Comparison of ENCODE assay signal across 8 cellular contexts in genomic region chr22:20982563-20982882, GRCh38. TPM values are rescaled to one million over a fixed set of nuclear protein-coding genes. Genes with fewer than 3 reads are reported as not detected.
DNase-seq lines count a peak whose midpoint lies in the region; ATAC-seq and TF ChIP-seq lines count a peak whose summit lies in the region.

No MANE protein-coding gene starts in this region.

- TF ChIP-seq CTCF in BE2C (IDR thresholded peaks at IDR 0.05; ENCODE audit: low read depth, low read length) = no peak
- TF ChIP-seq CTCF in GM20000 (IDR thresholded peaks at IDR 0.05; ENCODE audit: extremely low read depth, missing control alignments) = no peak

- peak overlapping the region; percentile 95 for H3K27ac Mint-ChIP-seq in activated CD8-positive, alpha-beta T cell treated with anti-CD3 and anti-CD28 coated beads, Interleukin-2, amount 10 ng/mL, durations not matched to agents 7 days and 5 days

- peaks cover 2% of the 10 kb centered on the region for H3K27me3 Mint-ChIP-seq in activated CD8-positive, alpha-beta T cell treated with anti-CD3 and anti-CD28 coated beads, Interleukin-2, amount 10 ng/mL, durations not matched to agents 7 days and 5 days (ENCODE audit: low read depth)

- POLR2A ChIA-PET in activated CD8-positive, alpha-beta T cell treated with anti-CD3 and anti-CD28 coated beads, Interleukin-2, amount 10 ng/mL, durations not matched to agents 7 days and 5 days (lab: Charles Lee) = interaction anchor here (0.6 to 4.2 kb wide), 5 partner anchors 14 to 62 kb away, joined by 3 to 17 read pairs (median 3); partner anchors contain the start of gene THAP7

- H3K4me1 Mint-ChIP-seq in activated CD8-positive, alpha-beta T cell treated with anti-CD3 and anti-CD28 coated beads, Interleukin-2, amount 10 ng/mL, durations not matched to agents 7 days and 5 days (ENCODE audit: low read depth) = peaks cover 38% of the 10 kb centered on the region

- H3K4me1 ChIP-seq in BE2C (no peaks in the 10 kb centered on the region), iPS-15b (ENCODE audit: control insufficient read depth, insufficient read depth, low read length) (peaks cover 17% of the 10 kb centered on the region), stomach smooth muscle (ENCODE audit: control insufficient read depth, insufficient read depth, low read length) (peaks cover 40% of the 10 kb centered on the region)

- H3K9ac ChIP-seq in iPS-15b (ENCODE audit: low read depth, low read length) (peak overlapping the region; percentile 89), stomach smooth muscle (ENCODE audit: low read length in 2 of 2) (peak overlapping the region; percentile 93 to 98)

- H3K9me3 Mint-ChIP-seq in activated CD8-positive, alpha-beta T cell treated with anti-CD3 and anti-CD28 coated beads, Interleukin-2, amount 10 ng/mL, durations not matched to agents 7 days and 5 days (ENCODE audit: insufficient read depth) = peaks cover 11% of the 10 kb centered on the region

- peak; percentile 17 for ATAC-seq in HG02571 (IDR thresholded peaks at IDR 0.05; ENCODE audit: unreplicated experiment)
- peak; percentile 11 for ATAC-seq in activated CD8-positive, alpha-beta T cell treated with anti-CD3 and anti-CD28 coated beads, Interleukin-2, amount 10 ng/mL, durations not matched to agents 7 days and 5 days

- H3K27me3 ChIP-seq in BE2C (no peaks in the 10 kb centered on the region), iPS-15b (ENCODE audit: control insufficient read depth, insufficient read depth, low read length) (peaks cover 37% of the 10 kb centered on the region), stomach smooth muscle (ENCODE audit: control insufficient read depth in 1 of 2, insufficient read depth in 2 of 2, low read length in 2 of 2) (no peaks in the 10 kb centered on the region)

- H3K36me3 Mint-ChIP-seq in activated CD8-positive, alpha-beta T cell treated with anti-CD3 and anti-CD28 coated beads, Interleukin-2, amount 10 ng/mL, durations not matched to agents 7 days and 5 days (ENCODE audit: low read depth) = peaks cover 17% of the 10 kb centered on the region

- no peak for DNase-seq in BE2C
- DNase-seq in activated CD8-positive, alpha-beta T cell treated with anti-CD3 and anti-CD28 coated beads, Interleukin-2, amount 10 ng/mL, durations not matched to agents 7 days and 5 days = no peak
- DNase-seq in GM20000 (ENCODE audit: low spot score) = no peak
- no peak for DNase-seq in C1 segment of cervical spinal cord (lab: John Stamatoyannopoulos, UW)
- no peak for DNase-seq in NK-92 treated with Interleukin-12 subunit alpha and Interleukin-12 subunit beta, amount 100 ng/mL, for 24 hours (lab: John Stamatoyannopoulos, UW)

- H3K4me3 ChIP-seq in BE2C (ENCODE audit: low read depth, low read length) = peak overlapping the region; percentile 93
- peak overlapping the region; percentile 69 for H3K4me3 ChIP-seq in iPS-15b (ENCODE audit: low read depth, low read length)
- peak overlapping the region; percentile 93 to 96 for H3K4me3 ChIP-seq in stomach smooth muscle (ENCODE audit: low read length in 2 of 2)

- CTCF ChIA-PET in activated CD8-positive, alpha-beta T cell treated with anti-CD3 and anti-CD28 coated beads, Interleukin-2, amount 10 ng/mL, durations not matched to agents 7 days and 5 days (lab: Charles Lee) = interaction anchor here (0.6 to 2.1 kb wide), 11 partner anchors 10 to 178 kb away, joined by 3 to 6 read pairs (median 3); partner anchors contain the start of gene AIFM3

- peaks cover 8% of the 10 kb centered on the region for H3K36me3 ChIP-seq in BE2C
- no peaks in the 10 kb centered on the region for H3K36me3 ChIP-seq in iPS-15b (ENCODE audit: control insufficient read depth, insufficient read depth, low read length)
- peaks cover 12% of the 10 kb centered on the region in 2 donors for H3K36me3 ChIP-seq in stomach smooth muscle (ENCODE audit: control insufficient read depth in 2 of 2, insufficient read depth in 2 of 2, low read length in 2 of 2)

- H3K27ac ChIP-seq in stomach smooth muscle (ENCODE audit: low read length) = peak overlapping the region; percentile 84

- no peaks in the 10 kb centered on the region for H3K9me3 ChIP-seq in BE2C
- no peaks in the 10 kb centered on the region for H3K9me3 ChIP-seq in iPS-15b (ENCODE audit: control insufficient read depth, insufficient read depth, low read length)
- H3K9me3 ChIP-seq in stomach smooth muscle (ENCODE audit: control insufficient read depth in 2 of 2, low read length in 2 of 2) = peaks cover 0 to 6% of the 10 kb centered on the region in 2 donors

- H3K4me3 Mint-ChIP-seq in activated CD8-positive, alpha-beta T cell treated with anti-CD3 and anti-CD28 coated beads, Interleukin-2, amount 10 ng/mL, durations not matched to agents 7 days and 5 days = peak overlapping the region; percentile 93

RNA-seq across cellular contexts. Expression of gene LZTR1, which starts 0.4 kb away (rescaled TPM):
- polyA plus RNA-seq in BE2C (2012; ENCODE audit: insufficient read depth, insufficient read length, low read depth) = 142 TPM
- total RNA-seq in activated CD8-positive, alpha-beta T cell treated with anti-CD3 and anti-CD28 coated beads, Interleukin-2, amount 10 ng/mL, durations not matched to agents 7 days and 5 days = 10 to 100 TPM; 56.2 to 58.0 TPM

RNA-seq across cellular contexts. Expression of gene AIFM3, which starts 15.5 kb away (rescaled TPM):
- polyA plus RNA-seq in BE2C (2012; ENCODE audit: insufficient read depth, insufficient read length, low read depth) = 3.2 TPM
- total RNA-seq in activated CD8-positive, alpha-beta T cell treated with anti-CD3 and anti-CD28 coated beads, Interleukin-2, amount 10 ng/mL, durations not matched to agents 7 days and 5 days = under 1 TPM; 0.37 to 0.39 TPM

RNA-seq across cellular contexts. Expression of gene THAP7, which starts 19.4 kb away (rescaled TPM):
- 136 TPM for polyA plus RNA-seq in BE2C (2012; ENCODE audit: insufficient read depth, insufficient read length, low read depth)
- total RNA-seq in activated CD8-positive, alpha-beta T cell treated with anti-CD3 and anti-CD28 coated beads, Interleukin-2, amount 10 ng/mL, durations not matched to agents 7 days and 5 days = 10 to 100 TPM; 31.7 to 32.0 TPM

RNA-seq across cellular contexts. Expression of gene P2RX6, which starts 32.4 kb away (rescaled TPM):
- polyA plus RNA-seq in BE2C (2012; ENCODE audit: insufficient read depth, insufficient read length, low read depth) = 11.2 TPM
- under 1 TPM; 0.50 to 0.63 TPM for total RNA-seq in activated CD8-positive, alpha-beta T cell treated with anti-CD3 and anti-CD28 coated beads, Interleukin-2, amount 10 ng/mL, durations not matched to agents 7 days and 5 days

RNA-seq across cellular contexts. Expression of gene SLC7A4, which starts 49.8 kb away (rescaled TPM):
- polyA plus RNA-seq in BE2C (2012; ENCODE audit: insufficient read depth, insufficient read length, low read depth) = 4.4 TPM
- total RNA-seq in activated CD8-positive, alpha-beta T cell treated with anti-CD3 and anti-CD28 coated beads, Interleukin-2, amount 10 ng/mL, durations not matched to agents 7 days and 5 days = under 1 TPM; 0.16 to 0.21 TPM
